ENCODE assay signal across 1 cellular context in the genomic region with DNA sequence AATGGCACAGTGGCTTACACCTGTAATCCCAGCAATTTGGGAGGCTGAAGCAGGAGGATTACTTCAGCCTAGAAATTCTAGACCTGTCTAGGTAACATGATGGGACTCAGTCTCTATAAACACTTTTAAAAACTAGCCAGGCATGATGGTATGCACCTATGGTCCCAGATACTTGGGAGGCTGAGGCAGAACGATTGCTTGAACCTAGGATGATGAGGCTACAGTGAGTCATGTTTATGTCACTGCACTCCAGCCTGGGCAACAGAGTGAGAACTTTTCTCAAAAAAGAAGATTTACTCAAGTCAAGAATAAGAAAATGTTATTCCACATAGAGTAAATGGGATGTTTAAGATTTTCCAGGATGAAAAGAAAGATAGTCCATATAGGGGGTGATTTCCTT.
TF ChIP-seq lines count a peak whose summit lies in the region.

No MANE protein-coding gene starts in this region.

TF ChIP-seq in HEK293, 187 proteins besides CTCF, POLR2A, EP300 and RAD21 (continued from another document):
- TF ChIP-seq, protein P1, sequence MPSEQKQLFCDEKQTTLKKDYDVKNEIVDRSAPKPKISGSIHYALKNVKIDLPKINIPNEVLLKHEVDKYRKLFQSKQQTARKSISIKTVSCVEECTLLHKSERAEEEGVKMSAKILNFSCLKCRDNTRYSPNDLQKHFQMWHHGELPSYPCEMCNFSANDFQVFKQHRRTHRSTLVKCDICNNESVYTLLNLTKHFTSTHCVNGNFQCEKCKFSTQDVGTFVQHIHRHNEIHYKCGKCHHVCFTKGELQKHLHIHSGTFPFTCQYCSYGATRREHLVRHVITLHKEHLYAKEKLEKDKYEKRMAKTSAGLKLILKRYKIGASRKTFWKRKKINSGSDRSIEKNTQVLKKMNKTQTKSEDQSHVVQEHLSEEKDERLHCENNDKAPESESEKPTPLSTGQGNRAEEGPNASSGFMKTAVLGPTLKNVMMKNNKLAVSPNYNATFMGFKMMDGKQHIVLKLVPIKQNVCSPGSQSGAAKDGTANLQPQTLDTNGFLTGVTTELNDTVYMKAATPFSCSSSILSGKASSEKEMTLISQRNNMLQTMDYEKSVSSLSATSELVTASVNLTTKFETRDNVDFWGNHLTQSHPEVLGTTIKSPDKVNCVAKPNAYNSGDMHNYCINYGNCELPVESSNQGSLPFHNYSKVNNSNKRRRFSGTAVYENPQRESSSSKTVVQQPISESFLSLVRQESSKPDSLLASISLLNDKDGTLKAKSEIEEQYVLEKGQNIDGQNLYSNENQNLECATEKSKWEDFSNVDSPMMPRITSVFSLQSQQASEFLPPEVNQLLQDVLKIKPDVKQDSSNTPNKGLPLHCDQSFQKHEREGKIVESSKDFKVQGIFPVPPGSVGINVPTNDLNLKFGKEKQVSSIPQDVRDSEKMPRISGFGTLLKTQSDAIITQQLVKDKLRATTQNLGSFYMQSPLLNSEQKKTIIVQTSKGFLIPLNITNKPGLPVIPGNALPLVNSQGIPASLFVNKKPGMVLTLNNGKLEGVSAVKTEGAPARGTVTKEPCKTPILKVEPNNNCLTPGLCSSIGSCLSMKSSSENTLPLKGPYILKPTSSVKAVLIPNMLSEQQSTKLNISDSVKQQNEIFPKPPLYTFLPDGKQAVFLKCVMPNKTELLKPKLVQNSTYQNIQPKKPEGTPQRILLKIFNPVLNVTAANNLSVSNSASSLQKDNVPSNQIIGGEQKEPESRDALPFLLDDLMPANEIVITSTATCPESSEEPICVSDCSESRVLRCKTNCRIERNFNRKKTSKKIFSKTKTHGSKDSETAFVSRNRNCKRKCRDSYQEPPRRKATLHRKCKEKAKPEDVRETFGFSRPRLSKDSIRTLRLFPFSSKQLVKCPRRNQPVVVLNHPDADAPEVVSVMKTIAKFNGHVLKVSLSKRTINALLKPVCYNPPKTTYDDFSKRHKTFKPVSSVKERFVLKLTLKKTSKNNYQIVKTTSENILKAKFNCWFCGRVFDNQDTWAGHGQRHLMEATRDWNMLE (tag by site-specific recombination; conservative IDR thresholded peaks at IDR 0.05; ENCODE audit: low read depth) = no peak
